Comparison of ENCODE assay signal across 13 cellular contexts in genomic region chr3:150610785-150611184, GRCh38. TPM values are rescaled to one million over a fixed set of nuclear protein-coding genes. Genes with fewer than 3 reads are reported as not detected.
A peak's percentile ranks its signal among the peaks of the same experiment; 100 is the strongest.
DNase-seq lines count a peak whose midpoint lies in the region; ATAC-seq and TF ChIP-seq lines count a peak whose summit lies in the region.
"Had no signal": no experiment of that assay in that cellular context is flagged by ENCODE, and none has a peak within 500 bp of the region (broad histone marks: within the 10 kb centered on the region; RNA-seq: fewer than 3 reads in every experiment).

No MANE protein-coding gene starts in this region.

- H3K9me3 Mint-ChIP-seq in memory B cell, result no peaks in the 10 kb centered on the region
- H3K9me3 Mint-ChIP-seq: activated CD8-positive, alpha-beta T cell treated with anti-CD3 and anti-CD28 coated beads for 36 hours had no signal

- H3K4me3 Mint-ChIP-seq in memory B cell, result no peak overlapping the region
- H3K4me3 Mint-ChIP-seq: activated CD8-positive, alpha-beta T cell treated with anti-CD3 and anti-CD28 coated beads for 36 hours had no signal

- H3K4me3 ChIP-seq in choroid plexus epithelial cell (ENCODE audit: low read depth, low read length), result no peak overlapping the region

- no peak for TF ChIP-seq CTCF in choroid plexus epithelial cell (conservative IDR thresholded peaks at IDR 0.05; ENCODE audit: low read depth, low read length)

- no peaks in the 10 kb centered on the region for H3K27me3 Mint-ChIP-seq in memory B cell
- H3K27me3 Mint-ChIP-seq: activated CD8-positive, alpha-beta T cell treated with anti-CD3 and anti-CD28 coated beads for 36 hours had no signal

- H3K4me1 Mint-ChIP-seq in memory B cell, result peaks cover 44% of the 10 kb centered on the region

- peak overlapping the region; percentile 48 for H3K27ac Mint-ChIP-seq in memory B cell

- ATAC-seq in memory B cell (ENCODE audit: low read depth), result no peak

- peak; percentile 5 for DNase-seq in COLO668 (lab: John Stamatoyannopoulos, UW; ENCODE audit: unreplicated experiment)
- DNase-seq in NCI-H2029 (lab: John Stamatoyannopoulos, UW), result peak; percentile 4
- DNase-seq in choroid plexus epithelial cell (ENCODE audit: low read depth), result peak; percentile 58
- DNase-seq in memory B cell (ENCODE audit: low spot score in 2 of 2), result no peak
- no peak for DNase-seq in islet precursor cell
- no peak for DNase-seq in occipital lobe (lab: John Stamatoyannopoulos, UW)
- DNase-seq in A172 (ENCODE audit: low spot score), result no peak
- DNase-seq in NCI-H2171 treated with DMSO at 0.1 percent for 48 hours (lab: John Stamatoyannopoulos, UW), result no peak
- DNase-seq: activated CD8-positive, alpha-beta T cell treated with anti-CD3 and anti-CD28 coated beads for 36 hours; amniotic stem cell; mesendoderm; MV-4-11; retina had no signal

- peaks cover 28% of the 10 kb centered on the region for H3K36me3 Mint-ChIP-seq in memory B cell

RNA-seq across cellular contexts. Expression of gene SELENOT, which starts 7.7 kb away (rescaled TPM):
- total RNA-seq in occipital lobe, result 103 TPM
- total RNA-seq in A172 (2014; rRNA removed; shearing (Covaris generic)), result 171 and 237 TPM in 2 replicates

Comparison
In these comparisons a context has a peak if more than half of its experiments do, and no peak if none do; other contexts are left out.
1. DNase-seq: peak in COLO668 (single experiment), NCI-H2029 (single experiment) and choroid plexus epithelial cell (single experiment); none in memory B cell (0 of 2), islet precursor cell (single experiment), occipital lobe (single experiment), A172 (single experiment) and NCI-H2171 treated with DMSO at 0.1 percent for 48 hours (single experiment).